In the genomic region with DNA sequence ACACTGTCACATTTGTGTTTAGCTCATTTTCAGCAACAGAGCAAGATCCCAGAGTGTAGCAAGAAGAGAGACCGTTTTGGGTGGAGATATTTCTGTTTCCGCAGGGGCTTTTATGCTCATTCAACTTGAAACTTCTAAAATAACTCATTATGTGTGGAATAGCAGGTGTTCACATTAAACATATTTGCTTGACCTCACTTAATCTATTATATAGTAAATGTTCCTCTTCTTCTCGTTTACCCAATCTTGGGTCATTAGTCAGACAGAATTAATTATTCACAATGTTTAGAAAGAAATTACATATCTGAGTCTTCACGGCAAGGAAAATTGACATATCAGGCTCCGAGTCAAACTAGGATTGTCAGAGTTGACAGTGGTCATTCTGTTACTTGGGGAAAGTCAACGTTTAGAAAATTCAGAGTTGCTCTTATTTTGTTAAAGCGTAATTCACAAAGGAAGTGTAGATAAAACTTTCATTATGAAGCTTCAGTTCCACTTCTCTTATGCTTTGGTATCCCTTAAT, we compare ENCODE assay signal across 9 cellular contexts.
A peak's percentile ranks its signal among the peaks of the same experiment; 100 is the strongest.
DNase-seq lines count a peak whose midpoint lies in the region; ATAC-seq and TF ChIP-seq lines count a peak whose summit lies in the region.
"Had no signal": no experiment of that assay in that cellular context is flagged by ENCODE, and none has a peak within 500 bp of the region (broad histone marks: within the 10 kb centered on the region; RNA-seq: fewer than 3 reads in every experiment).

No MANE protein-coding gene starts in this region.

- no peak for DNase-seq in RWPE2 (ENCODE audit: low spot score)
- no peak for DNase-seq in G401 (ENCODE audit: low spot score)
- DNase-seq in effector memory CD8-positive, alpha-beta T cell: no peak
- DNase-seq in smooth muscle cell (lab: John Stamatoyannopoulos, UW; ENCODE audit: unreplicated experiment): no peak
- DNase-seq: MM.1S had no signal

- H3K27ac ChIP-seq in RWPE2 (ENCODE audit: poor library complexity, severe bottlenecking) (peak overlapping the region; percentile 98), smooth muscle cell (ENCODE audit: low read depth) (no peak overlapping the region)
- H3K27ac ChIP-seq: cardiac muscle cell had no signal

- no peak overlapping the region for H3K9ac ChIP-seq in smooth muscle cell (ENCODE audit: low read depth)

- H3K9me3 ChIP-seq in RWPE2 (ENCODE audit: severe bottlenecking): no peaks in the 10 kb centered on the region
- H3K9me3 ChIP-seq in smooth muscle cell (replicated peaks; ENCODE audit: low read depth): no peaks in the 10 kb centered on the region

- H3F3A ChIP-seq in smooth muscle cell (ENCODE audit: low read depth): no peaks in the 10 kb centered on the region

- H3K4me3 ChIP-seq in RWPE2 (ENCODE audit: severe bottlenecking): no peak overlapping the region
- no peak overlapping the region for H3K4me3 ChIP-seq in smooth muscle cell
- H3K4me3 ChIP-seq: cardiac muscle cell had no signal

- peaks cover 0 to 8% of the 10 kb centered on the region in 2 donors for H3K4me1 Mint-ChIP-seq in effector memory CD8-positive, alpha-beta T cell (ENCODE audit: low read depth in 2 of 2)

- ATAC-seq in GM18511 (IDR thresholded peaks at IDR 0.05; ENCODE audit: unreplicated experiment): peak; percentile 85
- ATAC-seq in GM19468 (IDR thresholded peaks at IDR 0.05; ENCODE audit: extremely low read depth, unreplicated experiment): peak; percentile 79
- ATAC-seq in HG03097 (IDR thresholded peaks at IDR 0.05; ENCODE audit: low FRiP score, unreplicated experiment): peak; percentile 89
- no peak for ATAC-seq in RWPE2 (ENCODE audit: low read depth)
- ATAC-seq in effector memory CD8-positive, alpha-beta T cell (replicated peaks): no peak

- H3K4me1 ChIP-seq in RWPE2 (ENCODE audit: insufficient read depth, poor library complexity, severe bottlenecking) (peaks cover 28% of the 10 kb centered on the region), smooth muscle cell (ENCODE audit: low read depth) (no peaks in the 10 kb centered on the region)

- TF ChIP-seq CTCF in RWPE2 (IDR thresholded peaks at IDR 0.05; ENCODE audit: poor library complexity, severe bottlenecking) (no peak), smooth muscle cell (IDR thresholded peaks at IDR 0.05; ENCODE audit: borderline replicate concordance, insufficient read depth, poor library complexity, severe bottlenecking) (no peak)

- WGBS in smooth muscle cell (ENCODE audit: low lambda C conversion rate): 89% methylated on average over 7 of the region's 7 CpGs

- peak overlapping the region in 1 of 2 donors; percentile 41 for H3K4me3 Mint-ChIP-seq in effector memory CD8-positive, alpha-beta T cell

- no peak overlapping the region for H3K4me2 ChIP-seq in smooth muscle cell

- H3K79me2 ChIP-seq in smooth muscle cell (ENCODE audit: low read depth): no peaks in the 10 kb centered on the region

- no peaks in the 10 kb centered on the region for H3K9me3 Mint-ChIP-seq in effector memory CD8-positive, alpha-beta T cell

- no peaks in the 10 kb centered on the region for H3K36me3 Mint-ChIP-seq in effector memory CD8-positive, alpha-beta T cell (ENCODE audit: insufficient read depth)

- no peaks in the 10 kb centered on the region for H3K27me3 ChIP-seq in RWPE2 (ENCODE audit: insufficient read depth, poor library complexity, severe bottlenecking)
- H3K27me3 ChIP-seq in smooth muscle cell (ENCODE audit: low read depth): no peaks in the 10 kb centered on the region
- H3K27me3 ChIP-seq: cardiac muscle cell had no signal

- H4K20me1 ChIP-seq in smooth muscle cell (ENCODE audit: low read depth): no peaks in the 10 kb centered on the region

- H3K36me3 ChIP-seq in RWPE2 (ENCODE audit: low read depth): no peaks in the 10 kb centered on the region
- no peaks in the 10 kb centered on the region for H3K36me3 ChIP-seq in smooth muscle cell (ENCODE audit: low read depth)
- H3K36me3 ChIP-seq: cardiac muscle cell had no signal

- peak overlapping the region in 1 of 2 donors; percentile 77 for H3K27ac Mint-ChIP-seq in effector memory CD8-positive, alpha-beta T cell

- no peaks in the 10 kb centered on the region for H3K27me3 Mint-ChIP-seq in effector memory CD8-positive, alpha-beta T cell

- in situ Hi-C loops in G401 (cut with HindIII; ENCODE audit: low sequenced_read_pairs): no loop called here

- no peak overlapping the region for H2AFZ ChIP-seq in smooth muscle cell (ENCODE audit: low read depth)

Comparison
In these comparisons a context has a peak if more than half of its experiments do, and no peak if none do; other contexts are left out.
1. ATAC-seq: peak in GM18511 (single experiment), GM19468 (single experiment) and HG03097 (single experiment); none in RWPE2 (single experiment) and effector memory CD8-positive, alpha-beta T cell (single experiment).